8 cellular contexts compared by ENCODE assay signal in the genomic region with DNA sequence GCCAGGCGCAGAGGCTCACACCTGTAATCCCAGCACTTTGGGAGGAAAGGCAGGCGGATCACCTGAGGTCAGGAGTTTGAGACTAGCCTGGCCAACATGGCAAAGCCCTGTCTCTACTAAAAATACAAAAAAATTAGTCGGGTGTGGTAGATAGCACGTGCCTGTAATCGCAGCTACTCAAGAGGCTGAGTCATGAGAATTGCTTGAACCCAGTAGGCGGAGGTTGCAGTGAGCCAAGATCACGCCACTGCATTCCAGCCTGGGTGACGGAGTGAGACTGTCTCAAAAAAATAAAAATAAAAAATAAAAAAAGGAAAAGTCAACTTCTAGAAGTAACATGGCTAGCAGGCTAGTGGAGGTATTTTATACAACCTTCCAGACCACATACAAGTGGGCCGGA. TPM values are rescaled to one million over a fixed set of nuclear protein-coding genes. Genes with fewer than 3 reads are reported as not detected.
DNase-seq lines count a peak whose midpoint lies in the region; ATAC-seq and TF ChIP-seq lines count a peak whose summit lies in the region.
"Not testable (repeated sequence)": the region's sequence is repeated elsewhere in the genome, so short reads cannot be mapped to it uniquely, and the experiment has no call there.

No MANE protein-coding gene starts in this region.

- in situ Hi-C loops in Caki2 (cut with HindIII; ENCODE audit: low pct_unique_long_range_greater_than_20kb, low sequenced_read_pairs) = not testable (repeated sequence)
- in situ Hi-C loops in gastrocnemius medialis (cut with MboI; ENCODE audit: low sequenced_read_pairs in 4 of 4) = loop anchor here (5.0 to 25.0 kb wide), 3 partner anchors 124 to 212 kb away; partner anchors contain the start of gene BACH1 (in 1 of the 4)

- TF ChIP-seq CTCF in choroid plexus epithelial cell (conservative IDR thresholded peaks at IDR 0.05; ENCODE audit: low read depth, low read length); left lung (IDR thresholded peaks at IDR 0.05); gastrocnemius medialis (IDR thresholded peaks at IDR 0.05 in 4 of 5, conservative IDR thresholded peaks at IDR 0.05 in 1 of 5); uterus (IDR thresholded peaks at IDR 0.05): not testable (repeated sequence)

- not testable (repeated sequence) for TF ChIP-seq RAD21 in Ishikawa (IDR thresholded peaks at IDR 0.05; ENCODE audit: low read depth)

- TF ChIP-seq POLR2A in gastrocnemius medialis (IDR thresholded peaks at IDR 0.05); uterus (IDR thresholded peaks at IDR 0.05): not testable (repeated sequence)

- H3K27ac ChIP-seq in SJSA1 (peak overlapping the region; percentile 70), left lung (peak overlapping the region; percentile 71 to 84), gastrocnemius medialis (peak overlapping the region in 3 of 4 donors; percentile 32 to 33 (median 32)), uterus (peak overlapping the region; percentile 31 to 33)

- H3K4me3 ChIP-seq in SJSA1; choroid plexus epithelial cell (ENCODE audit: low read depth, low read length); left lung; gastrocnemius medialis; uterus: not testable (repeated sequence)

- intact Hi-C loops in left lung (cut with DNase I) (loop anchor here in 1 of 2 donors (5.0 kb wide), 1 partner anchor 209 kb away; no protein-coding TSS in a partner anchor), uterus (cut with DNase I; ENCODE audit: low total_unique reads) (loop anchor here (2.0 kb wide), 1 partner anchor 208 kb away; no protein-coding TSS in a partner anchor)
- intact Hi-C loops in gastrocnemius medialis (cut with DNase I; ENCODE audit: low total_unique reads) = not testable (repeated sequence)

- H3K9me3 ChIP-seq in SJSA1 (replicated peaks); left lung; gastrocnemius medialis; uterus: not testable (repeated sequence)

- peak; percentile 15; the same call in 1 of the 2 replicates for TF ChIP-seq EP300 in Ishikawa (IDR thresholded peaks at IDR 0.05; ENCODE audit: borderline replicate concordance)

- peak; percentile 84 for ATAC-seq in left lung
- ATAC-seq in gastrocnemius medialis = peak in 1 of 2 donors; percentile 34

- not testable (repeated sequence) for H3K27me3 ChIP-seq in SJSA1 (replicated peaks); left lung; gastrocnemius medialis; uterus

- not testable (repeated sequence) for H3K36me3 ChIP-seq in SJSA1, left lung, gastrocnemius medialis, uterus

- H3K4me1 ChIP-seq in SJSA1 (replicated peaks) (peaks cover 11% of the 10 kb centered on the region), left lung (peaks cover 0 to 45% of the 10 kb centered on the region in 2 donors), gastrocnemius medialis (peaks cover 9 to 11% of the 10 kb centered on the region in 2 donors)
- H3K4me1 ChIP-seq in uterus = not testable (repeated sequence)

- DNase-seq in Caki2 (ENCODE audit: low read depth) = peak; percentile 69
- peak; percentile 28 to 53 for DNase-seq in SJSA1 (ENCODE audit: low read depth in 1 of 2, low spot score in 2 of 2)
- DNase-seq in choroid plexus epithelial cell (ENCODE audit: low read depth) = peak; percentile 94
- DNase-seq in fibroblast of the conjunctiva (ENCODE audit: low read depth) = peak; percentile 83
- peak in 1 of 2 donors; percentile 76 for DNase-seq in left lung
- not testable (repeated sequence) for DNase-seq in gastrocnemius medialis
- DNase-seq in uterus = peak in 1 of 2 donors; percentile 31

TF ChIP-seq in Ishikawa, 13 proteins besides CTCF, POLR2A, EP300 and RAD21:
- TF ChIP-seq, protein P1, sequence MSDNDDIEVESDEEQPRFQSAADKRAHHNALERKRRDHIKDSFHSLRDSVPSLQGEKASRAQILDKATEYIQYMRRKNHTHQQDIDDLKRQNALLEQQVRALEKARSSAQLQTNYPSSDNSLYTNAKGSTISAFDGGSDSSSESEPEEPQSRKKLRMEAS (IDR thresholded peaks at IDR 0.05) = 0 out of 2 replicates have a peak, but pooled peaks have one; percentile 30
- TF ChIP-seq TEAD4 (IDR thresholded peaks at IDR 0.05) = peak; percentile 54; the same call in 1 of the 2 replicates

RNA-seq across cellular contexts. Expression of gene MAP3K7CL, which starts 32.4 kb away (rescaled TPM):
- 2.0 and 18.1 TPM in 2 replicates for total RNA-seq in Caki2 (2014; rRNA removed; shearing (Covaris generic); ENCODE audit: low replicate concordance)
- 5.3 and 11.7 TPM in 2 replicates for total RNA-seq in SJSA1 (2014; rRNA removed; shearing (Covaris generic))
- total RNA-seq in left lung = 1 to 10 TPM; 5.0 to 7.7 TPM
- total RNA-seq in gastrocnemius medialis = 10 to 100 TPM in 2 of 4 donors, 1 to 10 TPM in 1, not detected in 1; 4.3 to 17.4 (median 15.5) TPM
- total RNA-seq in uterus = 1 to 10 TPM; 2.3 to 7.3 (median 5.5) TPM
